1 cellular context compared by ENCODE assay signal in genomic region chr12:67268896-67269631, GRCh38.
TF ChIP-seq lines count a peak whose summit lies in the region.

Gene CAND1 (plus strand): TSS chr12:67269358. CDS start chr12:67269718, 360 bp downstream.

TF ChIP-seq in GM12878, 131 proteins besides CTCF, POLR2A, EP300 and RAD21 (continued from another document):
- TF ChIP-seq, protein P1, sequence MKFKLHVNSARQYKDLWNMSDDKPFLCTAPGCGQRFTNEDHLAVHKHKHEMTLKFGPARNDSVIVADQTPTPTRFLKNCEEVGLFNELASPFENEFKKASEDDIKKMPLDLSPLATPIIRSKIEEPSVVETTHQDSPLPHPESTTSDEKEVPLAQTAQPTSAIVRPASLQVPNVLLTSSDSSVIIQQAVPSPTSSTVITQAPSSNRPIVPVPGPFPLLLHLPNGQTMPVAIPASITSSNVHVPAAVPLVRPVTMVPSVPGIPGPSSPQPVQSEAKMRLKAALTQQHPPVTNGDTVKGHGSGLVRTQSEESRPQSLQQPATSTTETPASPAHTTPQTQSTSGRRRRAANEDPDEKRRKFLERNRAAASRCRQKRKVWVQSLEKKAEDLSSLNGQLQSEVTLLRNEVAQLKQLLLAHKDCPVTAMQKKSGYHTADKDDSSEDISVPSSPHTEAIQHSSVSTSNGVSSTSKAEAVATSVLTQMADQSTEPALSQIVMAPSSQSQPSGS (IDR thresholded peaks at IDR 0.05; ENCODE audit: low read length): peak; percentile 90
- TF ChIP-seq YBX1 (IDR thresholded peaks at IDR 0.05): no peak
- TF ChIP-seq BCL3 (IDR thresholded peaks at IDR 0.05; ENCODE audit: borderline replicate concordance, insufficient read depth, low read depth, low read length, poor library complexity, severe bottlenecking): no peak
- no peak for TF ChIP-seq IRF4 (IDR thresholded peaks at IDR 0.05; ENCODE audit: low read depth, low read length)
- TF ChIP-seq MEF2B (IDR thresholded peaks at IDR 0.05; ENCODE audit: partially characterized antibody, poor library complexity, severe bottlenecking): peak; percentile 83
- TF ChIP-seq BRCA1 (IDR thresholded peaks at IDR 0.05; ENCODE audit: low read depth, low read length): peak; percentile 97
- 0 out of 2 replicates have a peak, but pooled peaks have one; percentile 55 for TF ChIP-seq GABPA (IDR thresholded peaks at IDR 0.05; ENCODE audit: low read depth)
- no peak for TF ChIP-seq MTA3 (IDR thresholded peaks at IDR 0.05; ENCODE audit: borderline replicate concordance, low read length)
- TF ChIP-seq MLLT1 (IDR thresholded peaks at IDR 0.05): 0 out of 2 replicates have a peak, but pooled peaks have one; percentile 58
- TF ChIP-seq CHD4 (IDR thresholded peaks at IDR 0.05): no peak
- no peak for TF ChIP-seq BCL11A (IDR thresholded peaks at IDR 0.05; ENCODE audit: low read depth, low read length)
- TF ChIP-seq, protein P2, sequence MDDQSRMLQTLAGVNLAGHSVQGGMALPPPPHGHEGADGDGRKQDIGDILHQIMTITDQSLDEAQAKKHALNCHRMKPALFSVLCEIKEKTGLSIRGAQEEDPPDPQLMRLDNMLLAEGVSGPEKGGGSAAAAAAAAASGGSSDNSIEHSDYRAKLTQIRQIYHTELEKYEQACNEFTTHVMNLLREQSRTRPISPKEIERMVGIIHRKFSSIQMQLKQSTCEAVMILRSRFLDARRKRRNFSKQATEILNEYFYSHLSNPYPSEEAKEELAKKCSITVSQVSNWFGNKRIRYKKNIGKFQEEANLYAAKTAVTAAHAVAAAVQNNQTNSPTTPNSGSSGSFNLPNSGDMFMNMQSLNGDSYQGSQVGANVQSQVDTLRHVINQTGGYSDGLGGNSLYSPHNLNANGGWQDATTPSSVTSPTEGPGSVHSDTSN (IDR thresholded peaks at IDR 0.05; ENCODE audit: insufficient replicate concordance, low read depth, low read length): peak; percentile 95
- no peak for TF ChIP-seq E2F4 (IDR thresholded peaks at IDR 0.05; ENCODE audit: low read depth, low read length)
- no peak for TF ChIP-seq JUND (IDR thresholded peaks at IDR 0.05; ENCODE audit: low read depth, low read length)
- no peak; the same call in 1 of the 2 replicates for TF ChIP-seq SMAD5 (IDR thresholded peaks at IDR 0.05; ENCODE audit: low read depth)
- TF ChIP-seq ELK1 (IDR thresholded peaks at IDR 0.05; ENCODE audit: low read depth, low read length): no peak
- no peak for TF ChIP-seq ZNF592 (IDR thresholded peaks at IDR 0.05)
- no peak for TF ChIP-seq SPI1 (IDR thresholded peaks at IDR 0.05; ENCODE audit: borderline replicate concordance, insufficient read depth, low read depth, low read length)
- TF ChIP-seq STAT3 (IDR thresholded peaks at IDR 0.05; ENCODE audit: low read depth, low read length): no peak
- no peak for TF ChIP-seq CBX3 (IDR thresholded peaks at IDR 0.05; ENCODE audit: borderline replicate concordance, low read depth)
- peak; percentile 67 for TF ChIP-seq SP1 (IDR thresholded peaks at IDR 0.05; ENCODE audit: low read depth, low read length)
- TF ChIP-seq NRF1 (conservative IDR thresholded peaks at IDR 0.05; ENCODE audit: low read depth, low read length): 0 out of 2 replicates have a peak, but pooled peaks have one; percentile 14
- TF ChIP-seq RELA (IDR thresholded peaks at IDR 0.05; ENCODE audit: borderline replicate concordance, partially characterized antibody): peak; percentile 82
- no peak for TF ChIP-seq MEF2A (IDR thresholded peaks at IDR 0.05; ENCODE audit: insufficient read depth, low read depth, low read length)
- TF ChIP-seq POLR2AphosphoS2 (IDR thresholded peaks at IDR 0.05; ENCODE audit: low read depth, low read length): peak; percentile 89
- TF ChIP-seq CBFB (IDR thresholded peaks at IDR 0.05; ENCODE audit: low read depth): peak; percentile 99
- 0 out of 2 replicates have a peak, but pooled peaks have one; percentile 1 for TF ChIP-seq SMC3 (IDR thresholded peaks at IDR 0.05; ENCODE audit: borderline replicate concordance, low read length)
- no peak for TF ChIP-seq ZBTB4 (CRISPR knock-in tag; IDR thresholded peaks at IDR 0.05)
- peak; percentile 99 for TF ChIP-seq RCOR1 (conservative IDR thresholded peaks at IDR 0.05; ENCODE audit: low read depth, low read length)
- TF ChIP-seq IKZF2 (IDR thresholded peaks at IDR 0.05): peak; percentile 69 to 84; a peak in 2 of 4 replicates
- TF ChIP-seq TBL1XR1 (IDR thresholded peaks at IDR 0.05; ENCODE audit: low read depth, low read length): peak; percentile 88
- TF ChIP-seq, protein P3, sequence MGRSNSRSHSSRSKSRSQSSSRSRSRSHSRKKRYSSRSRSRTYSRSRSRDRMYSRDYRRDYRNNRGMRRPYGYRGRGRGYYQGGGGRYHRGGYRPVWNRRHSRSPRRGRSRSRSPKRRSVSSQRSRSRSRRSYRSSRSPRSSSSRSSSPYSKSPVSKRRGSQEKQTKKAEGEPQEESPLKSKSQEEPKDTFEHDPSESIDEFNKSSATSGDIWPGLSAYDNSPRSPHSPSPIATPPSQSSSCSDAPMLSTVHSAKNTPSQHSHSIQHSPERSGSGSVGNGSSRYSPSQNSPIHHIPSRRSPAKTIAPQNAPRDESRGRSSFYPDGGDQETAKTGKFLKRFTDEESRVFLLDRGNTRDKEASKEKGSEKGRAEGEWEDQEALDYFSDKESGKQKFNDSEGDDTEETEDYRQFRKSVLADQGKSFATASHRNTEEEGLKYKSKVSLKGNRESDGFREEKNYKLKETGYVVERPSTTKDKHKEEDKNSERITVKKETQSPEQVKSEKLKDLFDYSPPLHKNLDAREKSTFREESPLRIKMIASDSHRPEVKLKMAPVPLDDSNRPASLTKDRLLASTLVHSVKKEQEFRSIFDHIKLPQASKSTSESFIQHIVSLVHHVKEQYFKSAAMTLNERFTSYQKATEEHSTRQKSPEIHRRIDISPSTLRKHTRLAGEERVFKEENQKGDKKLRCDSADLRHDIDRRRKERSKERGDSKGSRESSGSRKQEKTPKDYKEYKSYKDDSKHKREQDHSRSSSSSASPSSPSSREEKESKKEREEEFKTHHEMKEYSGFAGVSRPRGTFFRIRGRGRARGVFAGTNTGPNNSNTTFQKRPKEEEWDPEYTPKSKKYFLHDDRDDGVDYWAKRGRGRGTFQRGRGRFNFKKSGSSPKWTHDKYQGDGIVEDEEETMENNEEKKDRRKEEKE (IDR thresholded peaks at IDR 0.05): no peak
- TF ChIP-seq JUNB (IDR thresholded peaks at IDR 0.05): no peak
- peak; percentile 83; the same call in 1 of the 2 replicates for TF ChIP-seq MYB (IDR thresholded peaks at IDR 0.05; ENCODE audit: borderline replicate concordance, low read depth, low read length)
- TF ChIP-seq IKZF1 (conservative IDR thresholded peaks at IDR 0.05): peak; percentile 87
- TF ChIP-seq EED (IDR thresholded peaks at IDR 0.05; ENCODE audit: low read depth): no peak; the same call in 1 of the 2 replicates
- peak; percentile 63; the same call in 1 of the 2 replicates for TF ChIP-seq STAT1 (conservative IDR thresholded peaks at IDR 0.05)
- TF ChIP-seq, protein P4, sequence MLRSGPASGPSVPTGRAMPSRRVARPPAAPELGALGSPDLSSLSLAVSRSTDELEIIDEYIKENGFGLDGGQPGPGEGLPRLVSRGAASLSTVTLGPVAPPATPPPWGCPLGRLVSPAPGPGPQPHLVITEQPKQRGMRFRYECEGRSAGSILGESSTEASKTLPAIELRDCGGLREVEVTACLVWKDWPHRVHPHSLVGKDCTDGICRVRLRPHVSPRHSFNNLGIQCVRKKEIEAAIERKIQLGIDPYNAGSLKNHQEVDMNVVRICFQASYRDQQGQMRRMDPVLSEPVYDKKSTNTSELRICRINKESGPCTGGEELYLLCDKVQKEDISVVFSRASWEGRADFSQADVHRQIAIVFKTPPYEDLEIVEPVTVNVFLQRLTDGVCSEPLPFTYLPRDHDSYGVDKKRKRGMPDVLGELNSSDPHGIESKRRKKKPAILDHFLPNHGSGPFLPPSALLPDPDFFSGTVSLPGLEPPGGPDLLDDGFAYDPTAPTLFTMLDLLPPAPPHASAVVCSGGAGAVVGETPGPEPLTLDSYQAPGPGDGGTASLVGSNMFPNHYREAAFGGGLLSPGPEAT (IDR thresholded peaks at IDR 0.05; ENCODE audit: low read depth): peak; percentile 67
- no peak for TF ChIP-seq ESRRA (IDR thresholded peaks at IDR 0.05; ENCODE audit: low read length)
